In genomic region chr14:101469382-101470251, GRCh38 we compare ENCODE assay signal across 17 cellular contexts.
DNase-seq lines count a peak whose midpoint lies in the region; ATAC-seq, FAIRE-seq and TF ChIP-seq lines count a peak whose summit lies in the region.
"Had no signal": no experiment of that assay in that cellular context is flagged by ENCODE, and none has a peak within 500 bp of the region (broad histone marks: within the 10 kb centered on the region; RNA-seq: fewer than 3 reads in every experiment).

No MANE protein-coding gene starts in this region.

- H3K4me1 ChIP-seq in K562 (replicated peaks in 1 of 2; ENCODE audit: control insufficient read depth in 2 of 2, insufficient read depth in 2 of 2, low read length in 2 of 2) (no peaks in the 10 kb centered on the region; a peak in 1 of 5 replicates), neuronal stem cell (ENCODE audit: control insufficient read depth in 2 of 2, insufficient read depth in 1 of 2, low read depth in 1 of 2, low read length in 2 of 2) (peaks cover 8 to 11% of the 10 kb centered on the region in 2 donors), vagina (peaks cover 12% of the 10 kb centered on the region)

- H3K18ac ChIP-seq in neuronal stem cell (ENCODE audit: low read length), result peak overlapping the region; percentile 21

- no TSS peak for BruUV-seq in K562 (replicated peaks; lab: Mats Ljungman, UMichigan)

- H3K9me3 ChIP-seq in K562 (replicated peaks; ENCODE audit: control insufficient read depth, insufficient read depth, low read depth, low read length), result no peaks in the 10 kb centered on the region
- H3K9me3 ChIP-seq in neuronal stem cell (replicated peaks in 1 of 2; ENCODE audit: control insufficient read depth in 2 of 2, insufficient read depth in 1 of 2, low read depth in 1 of 2, low read length in 2 of 2), result no peaks in the 10 kb centered on the region
- H3K9me3 ChIP-seq in vagina, result no peaks in the 10 kb centered on the region

- H3K27ac ChIP-seq in K562 (ENCODE audit: extremely low read depth, low read depth, low read length), result no peak overlapping the region
- H3K27ac ChIP-seq in neuronal stem cell (replicated peaks; ENCODE audit: low read length), result no peak overlapping the region
- H3K27ac ChIP-seq in vagina, result no peak overlapping the region
- H3K27ac ChIP-seq: PC-9 had no signal

- H3K79me2 ChIP-seq in K562 (ENCODE audit: control insufficient read depth, insufficient read depth, low read length), result no peaks in the 10 kb centered on the region

- TF ChIP-seq POLR2A in K562 (conservative IDR thresholded peaks at IDR 0.05) (no peak), vagina (IDR thresholded peaks at IDR 0.05) (no peak)

- peak; percentile 53 for DNase-seq in activated effector memory CD4-positive, alpha-beta T cell treated with anti-CD3 and anti-CD28 coated beads, Interleukin-2, amount 50 U/mL, for 16 hours
- DNase-seq in activated effector memory CD4-positive, alpha-beta T cell treated with Interleukin-2 at 50 U/mL for 16 hours, result no peak
- DNase-seq in K562 (ENCODE audit: extremely low read depth in 1 of 4, low spot score in 3 of 4) (no peak), neuronal stem cell (ENCODE audit: low spot score) (no peak), vagina (ENCODE audit: extremely low spot score in 2 of 2) (peak; percentile 86 to 92), AG20443 (ENCODE audit: low spot score) (no peak)
- DNase-seq: Calu3, HCEC 1CT, IMR-90, NCI-H146, NCI-H345, NCI-H526 treated with DMSO at 0.1 percent for 48 hours, PC-9 had no signal

- no peak for TF ChIP-seq RAD21 in K562 (CRISPR knock-in tag; conservative IDR thresholded peaks at IDR 0.05 in 1 of 2, IDR thresholded peaks at IDR 0.05 in 1 of 2)

- H2BK5ac ChIP-seq in neuronal stem cell (ENCODE audit: low read length), result no peak overlapping the region

- no peak overlapping the region for H2BK12ac ChIP-seq in neuronal stem cell (ENCODE audit: low read length)

- FAIRE-seq in K562 (lab: Jason Lieb, UNC), result no peak
- FAIRE-seq: G401.6, GM12891 had no signal

- no peak overlapping the region for H2BK15ac ChIP-seq in neuronal stem cell (ENCODE audit: low read length)

- H3K9ac ChIP-seq in K562 (ENCODE audit: insufficient read depth in 1 of 2, low read depth in 2 of 2, low read length in 2 of 2), result no peak overlapping the region
- H3K9ac ChIP-seq in neuronal stem cell (ENCODE audit: low read depth, low read length, poor library complexity), result peak overlapping the region; percentile 9

- H3K27me3 ChIP-seq in K562 (ENCODE audit: control insufficient read depth in 2 of 2, insufficient read depth in 2 of 2, low read length in 2 of 2) (peaks cover 0 to 49% of the 10 kb centered on the region in 2 experiments; a peak in 3 of 5 replicates), neuronal stem cell (ENCODE audit: control insufficient read depth in 3 of 3, insufficient read depth in 3 of 3, low read depth in 1 of 3, low read length in 3 of 3) (peaks cover 0 to 4% (median 2%) of the 10 kb centered on the region in 3 experiments), vagina (no peaks in the 10 kb centered on the region)

- TF ChIP-seq CTCF in K562 (IDR thresholded peaks at IDR 0.05 in 2 of 3, conservative IDR thresholded peaks at IDR 0.05 in 1 of 3; ENCODE audit: insufficient read depth in 2 of 3, low read depth in 1 of 3, low read length in 3 of 3) (no peak), vagina (IDR thresholded peaks at IDR 0.05) (no peak)

- peaks cover 1% of the 10 kb centered on the region for H3K79me1 ChIP-seq in neuronal stem cell (ENCODE audit: low read depth, low read length)

- H3K4ac ChIP-seq in neuronal stem cell (ENCODE audit: low read length), result no peak overlapping the region

- no peak overlapping the region for H2AFZ ChIP-seq in K562 (ENCODE audit: low read depth, low read length)
- H2AFZ ChIP-seq in neuronal stem cell (ENCODE audit: low read length), result peak overlapping the region; percentile 45
- H2AFZ ChIP-seq: PC-9 had no signal

- H2BK120ac ChIP-seq in neuronal stem cell (ENCODE audit: low read depth, low read length), result no peak overlapping the region

- H3K23ac ChIP-seq in neuronal stem cell (ENCODE audit: low read depth, low read length, poor library complexity), result no peak overlapping the region

- intact Hi-C loops in K562 (cut with micrococcal nuclease) (no loop called here), vagina (cut with DNase I) (no loop called here)

- no peaks in the 10 kb centered on the region for H3K9me1 ChIP-seq in K562 (ENCODE audit: control insufficient read depth, insufficient read depth, low read length)

- no peak for ATAC-seq in K562
- no peak for ATAC-seq in HG03520 (IDR thresholded peaks at IDR 0.05; ENCODE audit: unreplicated experiment)
- ATAC-seq: Right ventricle myocardium inferior had no signal

- H3K36me3 ChIP-seq in K562 (ENCODE audit: control insufficient read depth, insufficient read depth, low read length) (no peaks in the 10 kb centered on the region), neuronal stem cell (replicated peaks in 1 of 2; ENCODE audit: control insufficient read depth in 2 of 2, insufficient read depth in 2 of 2, low read length in 2 of 2) (no peaks in the 10 kb centered on the region), vagina (no peaks in the 10 kb centered on the region)

- POLR2A ChIA-PET in K562 (lab: Yijun Ruan, JAX), result no interaction called here

- no peak overlapping the region for H4K91ac ChIP-seq in neuronal stem cell (ENCODE audit: low read depth, low read length, poor library complexity)

- H3K4me3 ChIP-seq in K562, result no peak overlapping the region
- H3K4me3 ChIP-seq in neuronal stem cell (ENCODE audit: low read length in 2 of 2), result no peak overlapping the region
- H3K4me3 ChIP-seq in vagina, result no peak overlapping the region
- H3K4me3 ChIP-seq: PC-9 had no signal

- H4K20me1 ChIP-seq in K562 (replicated peaks; ENCODE audit: control insufficient read depth, insufficient read depth, low read length), result no peaks in the 10 kb centered on the region

- no peak overlapping the region for H3K4me2 ChIP-seq in K562 (ENCODE audit: insufficient read depth, low read length)
- no peak overlapping the region for H3K4me2 ChIP-seq in neuronal stem cell (ENCODE audit: insufficient read depth, low read length, poor library complexity, severe bottlenecking)
- H3K4me2 ChIP-seq: PC-9 had no signal

- H4K8ac ChIP-seq in neuronal stem cell (ENCODE audit: low read depth, low read length), result no peak overlapping the region

- no peak for TF ChIP-seq EP300 in K562 (IDR thresholded peaks at IDR 0.05; ENCODE audit: low read length)

- CTCF ChIA-PET in K562 (lab: Yijun Ruan, JAX; ENCODE audit: low intra/inter-chr PET ratio), result no interaction called here

- 3% methylated on average over 21 of the region's 25 CpGs for WGBS in K562 (ENCODE audit: insufficient coverage, low coverage, missing lambda C conversion rate)
- no CpG with 5 or more reads among the region's 25 CpGs for WGBS in neuronal stem cell (ENCODE audit: extremely low coverage in 2 of 2, insufficient read length in 2 of 2, insufficient replicate concordance in 1 of 2), 2 donors

- H2AK5ac ChIP-seq in neuronal stem cell (ENCODE audit: low read depth, low read length), result peak overlapping the region; percentile 54

- H3K14ac ChIP-seq in neuronal stem cell (ENCODE audit: low read length), result no peak overlapping the region

- in situ Hi-C loops in K562 (cut with MboI), result no loop called here

TF ChIP-seq in K562, 482 proteins besides CTCF, POLR2A, EP300 and RAD21:
- TF ChIP-seq RFX1 (IDR thresholded peaks at IDR 0.05) (peak; percentile 21; the same call in 1 of the 2 replicates), KHSRP (IDR thresholded peaks at IDR 0.05) (no peak), MLLT1 (IDR thresholded peaks at IDR 0.05) (no peak)
- TF ChIP-seq, protein P1, sequence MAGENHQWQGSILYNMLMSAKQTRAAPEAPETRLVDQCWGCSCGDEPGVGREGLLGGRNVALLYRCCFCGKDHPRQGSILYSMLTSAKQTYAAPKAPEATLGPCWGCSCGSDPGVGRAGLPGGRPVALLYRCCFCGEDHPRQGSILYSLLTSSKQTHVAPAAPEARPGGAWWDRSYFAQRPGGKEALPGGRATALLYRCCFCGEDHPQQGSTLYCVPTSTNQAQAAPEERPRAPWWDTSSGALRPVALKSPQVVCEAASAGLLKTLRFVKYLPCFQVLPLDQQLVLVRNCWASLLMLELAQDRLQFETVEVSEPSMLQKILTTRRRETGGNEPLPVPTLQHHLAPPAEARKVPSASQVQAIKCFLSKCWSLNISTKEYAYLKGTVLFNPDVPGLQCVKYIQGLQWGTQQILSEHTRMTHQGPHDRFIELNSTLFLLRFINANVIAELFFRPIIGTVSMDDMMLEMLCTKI (IDR thresholded peaks at IDR 0.05; ENCODE audit: partially characterized antibody), result no peak

Comparison
In these comparisons a context has a peak if more than half of its experiments do, and no peak if none do; other contexts are left out.
1. DNase-seq: peak in activated effector memory CD4-positive, alpha-beta T cell treated with anti-CD3 and anti-CD28 coated beads, Interleukin-2, amount 50 U/mL, for 16 hours (single experiment) and vagina (2 of 2); none in activated effector memory CD4-positive, alpha-beta T cell treated with Interleukin-2 at 50 U/mL for 16 hours (single experiment), K562 (0 of 4), neuronal stem cell (single experiment) and AG20443 (single experiment).